ENCODE assay signal across 8 cellular contexts in the genomic region with DNA sequence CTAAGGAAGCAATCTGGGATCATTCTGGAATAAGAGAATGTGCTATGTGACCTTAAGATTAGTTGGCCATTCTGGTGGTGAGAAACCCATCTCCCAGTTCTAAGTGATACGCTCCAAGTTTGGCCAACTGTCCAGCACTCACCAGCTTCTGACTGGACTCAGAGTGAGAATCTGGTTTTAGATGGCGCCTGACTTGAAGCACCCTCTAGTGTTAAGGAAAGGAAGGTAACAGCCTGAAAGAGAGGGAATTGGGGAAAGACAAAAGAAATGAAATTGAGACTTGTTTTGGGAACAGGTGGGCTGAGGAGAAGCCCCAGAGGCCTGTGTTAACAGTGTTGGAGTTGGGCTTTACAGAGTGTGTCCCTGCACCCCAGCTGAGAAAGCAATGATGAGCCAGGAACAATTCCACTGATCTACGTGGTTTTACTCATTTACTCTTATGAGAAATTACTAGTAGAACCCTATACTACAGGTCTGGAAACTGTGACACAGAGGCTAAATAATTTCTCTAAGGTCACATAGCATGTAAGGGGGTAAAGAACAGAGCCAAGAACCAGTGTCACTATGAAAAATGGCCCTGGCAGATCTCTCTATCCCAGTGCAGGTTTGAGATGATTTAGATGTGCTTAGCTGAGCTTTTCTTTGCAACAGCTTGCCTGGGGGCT. TPM values are rescaled to one million over a fixed set of nuclear protein-coding genes. Genes with fewer than 3 reads are reported as not detected.
A peak's percentile ranks its signal among the peaks of the same experiment; 100 is the strongest.
DNase-seq lines count a peak whose midpoint lies in the region; ATAC-seq, FAIRE-seq and TF ChIP-seq lines count a peak whose summit lies in the region.

No MANE protein-coding gene starts in this region.

- CTCF ChIA-PET in A673 (lab: Charles Lee) = no interaction called here

- ATAC-seq in GM19395 (IDR thresholded peaks at IDR 0.05; ENCODE audit: unreplicated experiment) = no peak

- no peaks in the 10 kb centered on the region for H3K9me3 ChIP-seq in A673 (ENCODE audit: low read depth, low read length, poor library complexity, severe bottlenecking)

- BruUV-seq in A673 (replicated peaks; lab: Mats Ljungman, UMichigan) = no TSS peak

- peaks cover 28% of the 10 kb centered on the region for H3K27me3 ChIP-seq in A673 (replicated peaks; ENCODE audit: insufficient read depth, low read depth, low read length, poor library complexity)

- no peak for TF ChIP-seq POLR2A in GM12891 (IDR thresholded peaks at IDR 0.05; ENCODE audit: low read depth, low read length)

- peaks cover 2% of the 10 kb centered on the region for H3K27me3 Mint-ChIP-seq in glutamatergic neuron (ENCODE audit: unreplicated experiment)

- no peak overlapping the region for H3K27ac Mint-ChIP-seq in glutamatergic neuron (ENCODE audit: unreplicated experiment)

- POLR2A ChIA-PET in A673 (lab: Charles Lee; ENCODE audit: low non-redundant PET) = no interaction called here

- H3K36me3 ChIP-seq in A673 (ENCODE audit: insufficient read depth, low read length, poor library complexity, severe bottlenecking) = no peaks in the 10 kb centered on the region

- no peaks in the 10 kb centered on the region for H3K36me3 Mint-ChIP-seq in glutamatergic neuron (ENCODE audit: unreplicated experiment)

- no peak overlapping the region for H3K4me3 Mint-ChIP-seq in glutamatergic neuron (ENCODE audit: unreplicated experiment)

- no peak overlapping the region for H3K4me3 ChIP-seq in A673 (ENCODE audit: low read depth, low read length, poor library complexity, severe bottlenecking)

- DNase-seq in A673 (ENCODE audit: low spot score) (peak; percentile 9), GM12891 (ENCODE audit: insufficient read length, low spot score) (no peak), RPMI7951 (ENCODE audit: low read depth) (peak; percentile 29), glutamatergic neuron (no peak), substantia nigra (lab: John Stamatoyannopoulos, UW) (no peak), NCI-H187 (lab: John Stamatoyannopoulos, UW) (no peak)
- DNase-seq in activated CD4-positive, alpha-beta T cell treated with anti-CD3 and anti-CD28 coated beads, Interleukin-2, amount 50 U/mL, for 4 hours = no peak

- FAIRE-seq in GM12891 (lab: Jason Lieb, UNC) = peak; percentile 55

- peak; percentile 59 for TF ChIP-seq CTCF in A673 (conservative IDR thresholded peaks at IDR 0.05; ENCODE audit: low read depth, low read length)
- peak; percentile 21 for TF ChIP-seq CTCF in glutamatergic neuron (IDR thresholded peaks at IDR 0.05; ENCODE audit: partially characterized antibody, unreplicated experiment)

- H3K9me3 Mint-ChIP-seq in glutamatergic neuron (ENCODE audit: unreplicated experiment) = no peaks in the 10 kb centered on the region

- no peaks in the 10 kb centered on the region for H3K4me1 Mint-ChIP-seq in glutamatergic neuron (ENCODE audit: low read depth, unreplicated experiment)

- intact Hi-C loops in A673 (cut with micrococcal nuclease; ENCODE audit: unreplicated experiment) = loop anchor here (10.0 kb wide), 2 partner anchors 345 to 505 kb away; partner anchors contain the start of genes DYRK3 and IKBKE

- no peaks in the 10 kb centered on the region for H3K4me1 ChIP-seq in A673 (ENCODE audit: insufficient read depth, low read length, poor library complexity, severe bottlenecking)

- H3K27ac ChIP-seq in A673 (ENCODE audit: low read depth, low read length, poor library complexity, severe bottlenecking) (no peak overlapping the region), substantia nigra (ENCODE audit: low read depth, low read length, poor library complexity, severe bottlenecking) (no peak overlapping the region)

TF ChIP-seq in GM12891, 5 proteins besides CTCF, POLR2A, EP300 and RAD21:
- no peak for TF ChIP-seq POLR2AphosphoS5 (IDR thresholded peaks at IDR 0.05; ENCODE audit: low read depth, low read length)
- TF ChIP-seq POU2F2 (IDR thresholded peaks at IDR 0.05; ENCODE audit: low read depth, low read length) = no peak
- TF ChIP-seq PAX5 (IDR thresholded peaks at IDR 0.05; ENCODE audit: insufficient read depth, low read length, severe bottlenecking) = no peak

RNA-seq across cellular contexts. Expression of gene FCAMR, which starts 9.3 kb away (rescaled TPM):
- total RNA-seq in A673 (2021) (not detected in 2 replicates), glutamatergic neuron (ENCODE audit: unreplicated experiment) (not detected)
- 0.08 TPM for polyA plus RNA-seq in GM12891 (2012; ENCODE audit: low read depth, missing spikeins)
- not detected in 2 replicates for total RNA-seq in RPMI7951 (2014; rRNA removed; shearing (Covaris generic))

RNA-seq across cellular contexts. Expression of gene PIGR, which starts 33.2 kb away (rescaled TPM):
- total RNA-seq in A673 (2021) = not detected in 2 replicates
- 10.4 TPM for polyA plus RNA-seq in GM12891 (2012; ENCODE audit: low read depth, missing spikeins)
- not detected in 2 replicates for total RNA-seq in RPMI7951 (2014; rRNA removed; shearing (Covaris generic))
- total RNA-seq in glutamatergic neuron (ENCODE audit: unreplicated experiment) = not detected

RNA-seq across cellular contexts. Expression of gene C1orf116, which starts 53.0 kb away (rescaled TPM):
- total RNA-seq in A673 (2021) = 0.09 and 0.13 TPM in 2 replicates
- polyA plus RNA-seq in GM12891 (2012; ENCODE audit: low read depth, missing spikeins) = not detected
- total RNA-seq in RPMI7951 (2014; rRNA removed; shearing (Covaris generic)) = 0.10 and 0.12 TPM in 2 replicates
- total RNA-seq in glutamatergic neuron (ENCODE audit: unreplicated experiment) = not detected

RNA-seq across cellular contexts. Expression of gene FCMR, which starts 57.8 kb away (rescaled TPM):
- total RNA-seq in A673 (2021) (not detected in 2 replicates), glutamatergic neuron (ENCODE audit: unreplicated experiment) (not detected)
- 233 TPM for polyA plus RNA-seq in GM12891 (2012; ENCODE audit: low read depth, missing spikeins)
- total RNA-seq in RPMI7951 (2014; rRNA removed; shearing (Covaris generic)) = 0.68 and 1.7 TPM in 2 replicates

Comparison
In these comparisons a context has a peak if more than half of its experiments do, and no peak if none do; other contexts are left out.
1. DNase-seq: peak in A673 (single experiment) and RPMI7951 (single experiment); none in GM12891 (single experiment), glutamatergic neuron (single experiment), substantia nigra (0 of 49), NCI-H187 (0 of 2) and activated CD4-positive, alpha-beta T cell treated with anti-CD3 and anti-CD28 coated beads, Interleukin-2, amount 50 U/mL, for 4 hours (0 of 2).